ENCODE assay signal across 7 cellular contexts in the genomic region with DNA sequence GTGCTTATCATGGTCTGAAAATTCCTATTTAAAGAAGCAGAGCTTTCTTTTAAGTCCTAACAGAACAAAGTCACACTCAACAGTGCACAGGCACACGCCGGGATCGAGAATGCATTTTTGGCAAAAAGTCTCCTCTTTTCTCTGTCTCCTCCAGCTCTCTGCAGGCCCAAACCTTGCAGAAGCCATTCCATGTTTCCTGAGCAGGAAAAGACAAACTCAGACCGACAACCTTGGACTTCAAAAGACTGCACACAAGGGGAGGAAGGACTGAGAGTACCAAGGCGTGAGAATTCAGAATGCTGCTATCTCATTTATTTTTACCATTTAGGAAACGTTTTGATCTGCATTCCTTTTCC.
DNase-seq lines count a peak whose midpoint lies in the region; ATAC-seq, FAIRE-seq and TF ChIP-seq lines count a peak whose summit lies in the region.

No MANE protein-coding gene starts in this region.

- H3K36me3 Mint-ChIP-seq in activated naive CD8-positive, alpha-beta T cell, result peaks cover under 1% of the 10 kb centered on the region

- H3K27ac ChIP-seq in keratinocyte (ENCODE audit: control insufficient read depth, insufficient read depth, low read length) (peak overlapping the region; percentile 98), suprapubic skin (peak overlapping the region; percentile 99)

- H3K4me1 ChIP-seq in keratinocyte (ENCODE audit: control insufficient read depth, extremely low read depth, insufficient read depth, low read length) (peaks cover 57% of the 10 kb centered on the region), suprapubic skin (peaks cover 50% of the 10 kb centered on the region)

- H3K4me3 ChIP-seq in keratinocyte (ENCODE audit: control insufficient read depth in 2 of 3, extremely low read depth in 1 of 3, insufficient read depth in 2 of 3, low read depth in 1 of 3, low read length in 3 of 3) (peak overlapping the region in 2 of 3 experiments; percentile 57 to 67), suprapubic skin (peak overlapping the region; percentile 73)

- H3K4me2 ChIP-seq in keratinocyte (ENCODE audit: control insufficient read depth, extremely low read depth, insufficient read depth, low read depth, low read length), result peak overlapping the region; percentile 90

- no peak for FAIRE-seq in keratinocyte (lab: Jason Lieb, UNC)

- H3K27ac Mint-ChIP-seq in activated naive CD8-positive, alpha-beta T cell, result no peak overlapping the region

- no peak for TF ChIP-seq POLR2A in suprapubic skin (IDR thresholded peaks at IDR 0.05)

- H3K27me3 Mint-ChIP-seq in activated naive CD8-positive, alpha-beta T cell, result peaks cover 2% of the 10 kb centered on the region

- no peaks in the 10 kb centered on the region for H3K9me3 Mint-ChIP-seq in activated naive CD8-positive, alpha-beta T cell (ENCODE audit: low read depth)

- H4K20me1 ChIP-seq in keratinocyte (ENCODE audit: control insufficient read depth, extremely low read depth, insufficient read depth, low read length), result no peaks in the 10 kb centered on the region

- H3K9me3 ChIP-seq in keratinocyte (ENCODE audit: control insufficient read depth, low read depth, low read length) (no peaks in the 10 kb centered on the region), suprapubic skin (no peaks in the 10 kb centered on the region)

- DNase-seq in HK-2 (ENCODE audit: unreplicated experiment), result peak; percentile 28
- no peak for DNase-seq in keratinocyte (ENCODE audit: low read depth, low spot score)
- DNase-seq in suprapubic skin (ENCODE audit: low spot score in 2 of 2), result no peak
- DNase-seq in NCI-H1048 (lab: John Stamatoyannopoulos, UW), result no peak

- peak overlapping the region; percentile 85 for H3K4me3 Mint-ChIP-seq in activated naive CD8-positive, alpha-beta T cell

- peak overlapping the region; percentile 95 for H3K9ac ChIP-seq in keratinocyte (ENCODE audit: control insufficient read depth, extremely low read depth, insufficient read depth, low read length)

- dilution Hi-C loops in keratinocyte (cut with MboI; ENCODE audit: extremely low pct_ligation_motif_present, low sequenced_read_pairs), result no loop called here

- H3K27me3 ChIP-seq in keratinocyte (ENCODE audit: control insufficient read depth, extremely low read depth, insufficient read depth, low read length), result no peaks in the 10 kb centered on the region
- no peaks in the 10 kb centered on the region for H3K27me3 ChIP-seq in suprapubic skin

- no peaks in the 10 kb centered on the region for H3K36me3 ChIP-seq in keratinocyte (ENCODE audit: control insufficient read depth in 2 of 2, extremely low read depth in 1 of 2, insufficient read depth in 2 of 2, low read length in 2 of 2)
- no peaks in the 10 kb centered on the region for H3K36me3 ChIP-seq in suprapubic skin

- H3K79me2 ChIP-seq in keratinocyte (ENCODE audit: control insufficient read depth, insufficient read depth, low read length), result no peaks in the 10 kb centered on the region

- ATAC-seq in GM19328 (IDR thresholded peaks at IDR 0.05; ENCODE audit: unreplicated experiment) (no peak), GM21717 (IDR thresholded peaks at IDR 0.05; ENCODE audit: unreplicated experiment) (no peak)

- TF ChIP-seq CTCF in keratinocyte (optimal IDR thresholded peaks at IDR 0.05 in 1 of 3, IDR thresholded peaks at IDR 0.05 in 1 of 3, conservative IDR thresholded peaks at IDR 0.05 in 1 of 3; ENCODE audit: extremely low read depth in 1 of 3, insufficient read depth in 2 of 3, low read length in 3 of 3) (no peak), suprapubic skin (IDR thresholded peaks at IDR 0.05) (no peak)

- peaks cover 24% of the 10 kb centered on the region for H3K4me1 Mint-ChIP-seq in activated naive CD8-positive, alpha-beta T cell (ENCODE audit: low read depth)

- no peaks in the 10 kb centered on the region for H3K9me1 ChIP-seq in keratinocyte (ENCODE audit: control insufficient read depth, extremely low read depth, insufficient read depth, low read length)

- WGBS in suprapubic skin, result 5% methylated on average over 6 of the region's 6 CpGs

- no peak for TF ChIP-seq EP300 in suprapubic skin (IDR thresholded peaks at IDR 0.05)

- H2AFZ ChIP-seq in keratinocyte (ENCODE audit: control insufficient read depth, low read length), result no peak overlapping the region
